ENCODE assay signal across 8 cellular contexts in the genomic region with DNA sequence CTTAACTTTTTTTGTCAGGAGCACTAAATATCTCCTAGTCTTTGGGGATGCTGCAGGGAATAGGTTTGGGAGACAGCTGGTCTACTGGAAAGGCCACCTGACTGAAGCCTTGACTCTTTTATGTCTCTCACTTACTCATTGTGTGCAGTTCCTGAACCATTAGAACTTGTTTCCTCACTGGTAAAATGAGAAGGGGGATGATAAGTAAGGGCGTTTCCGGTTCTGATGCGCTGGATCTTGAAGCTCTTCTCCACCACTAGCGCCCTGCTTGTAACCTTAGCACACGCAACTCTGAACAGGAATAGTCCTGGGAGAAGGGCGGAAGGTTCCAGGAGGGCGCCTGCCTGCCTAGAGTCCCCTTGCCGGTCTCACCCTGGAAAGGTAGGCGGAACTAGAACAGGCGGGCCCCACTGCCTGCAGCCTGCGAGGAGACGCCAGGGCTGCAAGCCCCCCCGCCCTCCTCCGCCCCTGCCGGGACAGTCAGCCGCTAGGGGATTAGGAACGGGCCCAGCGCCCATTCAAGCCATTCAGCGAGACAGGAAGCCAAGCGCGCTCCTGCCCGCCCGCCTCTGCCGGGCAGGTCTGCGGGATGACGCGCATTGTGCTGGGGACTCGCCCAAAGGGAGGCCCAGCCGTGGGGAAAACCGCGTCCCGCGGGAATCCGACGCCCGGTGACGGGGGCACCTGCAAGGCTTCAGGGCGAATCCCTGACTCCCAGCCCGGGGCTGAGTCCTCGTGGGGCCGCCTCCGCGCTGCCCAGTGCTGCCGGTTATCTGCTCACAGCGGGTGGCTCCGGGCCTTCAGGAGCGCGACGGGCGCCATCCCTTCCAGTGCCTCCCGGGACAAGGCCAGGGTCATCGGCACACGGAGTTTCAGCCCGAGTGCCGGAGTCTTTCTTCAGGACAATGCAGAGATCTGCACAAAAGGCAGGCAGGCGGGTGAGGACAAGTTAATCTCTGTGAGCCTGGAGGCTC. TPM values are rescaled to one million over a fixed set of nuclear protein-coding genes. Genes with fewer than 3 reads are reported as not detected.
A peak's percentile ranks its signal among the peaks of the same experiment; 100 is the strongest.
DNase-seq lines count a peak whose midpoint lies in the region; ATAC-seq, FAIRE-seq and TF ChIP-seq lines count a peak whose summit lies in the region.

No MANE protein-coding gene starts in this region.

- peak; percentile 76 for DNase-seq in HPDE6-E6E7 (ENCODE audit: extremely low spot score)
- peak; percentile 1 to 12 for DNase-seq in activated CD4-positive, alpha-beta T cell treated with anti-CD3 and anti-CD28 coated beads, Interleukin-2, amount 50 U/mL, for 4 hours
- peak; percentile 33 for DNase-seq in endothelial cell of umbilical vein (ENCODE audit: low read depth, low spot score)
- peak; percentile 16 for DNase-seq in midbrain (lab: John Stamatoyannopoulos, UW)
- peak; percentile 64 for DNase-seq in stimulated activated naive CD8-positive, alpha-beta T cell treated with anti-CD3 and anti-CD28 coated beads, Interleukin-15, Interleukin-2, amounts not matched to agents 100 U/mL and 50 U/mL, for 24 hours
- DNase-seq in NCI-H446 treated with DMSO at 0.1 percent for 48 hours (lab: John Stamatoyannopoulos, UW): no peak

- TF ChIP-seq POLR2A in endothelial cell of umbilical vein (IDR thresholded peaks at IDR 0.05; ENCODE audit: low read depth, low read length): no peak

- BruUV-seq in endothelial cell of umbilical vein (replicated peaks; lab: Mats Ljungman, UMichigan): no TSS peak

- no peak overlapping the region for H3K4me3 ChIP-seq in BLaER1 treated with 17β-estradiol and CSF1 and Interleukin-3, amounts not matched to agents 10 nM and 100 nM
- H3K4me3 ChIP-seq in endothelial cell of umbilical vein (replicated peaks in 1 of 3; ENCODE audit: insufficient read depth in 1 of 3, low read depth in 1 of 3, low read length in 3 of 3): peak overlapping the region in 1 of 3 experiments; percentile 9

- no peak for FAIRE-seq in endothelial cell of umbilical vein (lab: Jason Lieb, UNC)

- peaks cover 20 to 28% (median 22%) of the 10 kb centered on the region in 11 experiments; a peak in 21 of 22 replicates for H3K9me3 ChIP-seq in BLaER1 treated with 17β-estradiol and CSF1 and Interleukin-3, amounts not matched to agents 10 nM and 100 nM (replicated peaks in 1 of 11)
- H3K9me3 ChIP-seq in endothelial cell of umbilical vein (replicated peaks; ENCODE audit: control insufficient read depth, insufficient read depth, low read length): no peaks in the 10 kb centered on the region

- H3K9ac ChIP-seq in BLaER1 treated with 17β-estradiol and CSF1 and Interleukin-3, amounts not matched to agents 10 nM and 100 nM: no peak overlapping the region
- no peak overlapping the region for H3K9ac ChIP-seq in endothelial cell of umbilical vein (replicated peaks; ENCODE audit: extremely low read depth, insufficient read depth, low read length)

- peak overlapping the region; percentile 64 for H2AFZ ChIP-seq in endothelial cell of umbilical vein (ENCODE audit: low read depth, low read length)

- no peaks in the 10 kb centered on the region; a peak in 1 of 22 replicates for H4K20me1 ChIP-seq in BLaER1 treated with 17β-estradiol and CSF1 and Interleukin-3, amounts not matched to agents 10 nM and 100 nM
- H4K20me1 ChIP-seq in endothelial cell of umbilical vein (replicated peaks; ENCODE audit: control insufficient read depth, extremely low read depth, insufficient read depth, low read length): no peaks in the 10 kb centered on the region

- H3K27ac ChIP-seq in BLaER1 treated with 17β-estradiol and CSF1 and Interleukin-3, amounts not matched to agents 10 nM and 100 nM: no peak overlapping the region
- no peak overlapping the region for H3K27ac ChIP-seq in endothelial cell of umbilical vein (ENCODE audit: insufficient read depth, low read depth, low read length)

- H3K4me2 ChIP-seq in BLaER1 treated with 17β-estradiol and CSF1 and Interleukin-3, amounts not matched to agents 10 nM and 100 nM: peak overlapping the region in 7 of 11 experiments; percentile 12 to 46 (median 19); a peak in 8 of 22 replicates
- no peak overlapping the region for H3K4me2 ChIP-seq in endothelial cell of umbilical vein (ENCODE audit: insufficient read depth, low read length)

- H3K4me1 ChIP-seq in BLaER1 treated with 17β-estradiol and CSF1 and Interleukin-3, amounts not matched to agents 10 nM and 100 nM: peaks cover 0 to 4% (median 0%) of the 10 kb centered on the region in 10 experiments; a peak in 2 of 20 replicates
- H3K4me1 ChIP-seq in endothelial cell of umbilical vein (ENCODE audit: control insufficient read depth, extremely low read depth, insufficient read depth, low read length): peaks cover 4% of the 10 kb centered on the region

- CTCF ChIA-PET in endothelial cell of umbilical vein (lab: Charles Lee): no interaction called here

- ATAC-seq in stimulated activated naive CD8-positive, alpha-beta T cell treated with anti-CD3 and anti-CD28 coated beads, Interleukin-15, Interleukin-2, amounts not matched to agents 100 U/mL and 50 U/mL, for 24 hours: peak; percentile 58
- ATAC-seq in GM19035 (IDR thresholded peaks at IDR 0.05; ENCODE audit: unreplicated experiment): no peak

- TF ChIP-seq CTCF in endothelial cell of umbilical vein (IDR thresholded peaks at IDR 0.05; ENCODE audit: extremely low read depth in 1 of 2, insufficient read depth in 1 of 2, low read depth in 1 of 2, low read length in 2 of 2): peak in 1 of 2 donors; percentile 26

- H3K36me3 ChIP-seq in BLaER1 treated with 17β-estradiol and CSF1 and Interleukin-3, amounts not matched to agents 10 nM and 100 nM: no peaks in the 10 kb centered on the region
- no peaks in the 10 kb centered on the region for H3K36me3 ChIP-seq in endothelial cell of umbilical vein (ENCODE audit: control insufficient read depth in 2 of 2, extremely low read depth in 1 of 2, insufficient read depth in 2 of 2, low read length in 2 of 2)

- no peaks in the 10 kb centered on the region for H3K9me1 ChIP-seq in endothelial cell of umbilical vein (replicated peaks; ENCODE audit: control insufficient read depth, extremely low read depth, insufficient read depth, low read length)

- POLR2A ChIA-PET in endothelial cell of umbilical vein (lab: Charles Lee): no interaction called here

- peaks cover 0 to 10% (median 5%) of the 10 kb centered on the region in 11 experiments; a peak in 11 of 22 replicates for H3K27me3 ChIP-seq in BLaER1 treated with 17β-estradiol and CSF1 and Interleukin-3, amounts not matched to agents 10 nM and 100 nM
- H3K27me3 ChIP-seq in endothelial cell of umbilical vein (ENCODE audit: control insufficient read depth in 2 of 2, insufficient read depth in 2 of 2, low read length in 2 of 2): peaks cover 19 to 35% of the 10 kb centered on the region in 2 experiments

- dilution Hi-C loops in endothelial cell of umbilical vein (cut with MboI; ENCODE audit: extremely low pct_ligation_motif_present, low sequenced_read_pairs): no loop called here

- H3K79me2 ChIP-seq in endothelial cell of umbilical vein (ENCODE audit: control insufficient read depth, insufficient read depth, low read length): no peaks in the 10 kb centered on the region

- intact Hi-C loops in endothelial cell of umbilical vein (cut with micrococcal nuclease): loop anchor here (1.0 kb wide), 1 partner anchor 333 kb away; no protein-coding TSS in a partner anchor

TF ChIP-seq in endothelial cell of umbilical vein, 7 proteins besides CTCF, POLR2A, EP300 and RAD21:
- no peak for TF ChIP-seq POLR2AphosphoS5 (IDR thresholded peaks at IDR 0.05; ENCODE audit: insufficient read depth, low read depth, low read length)
- TF ChIP-seq GATA2 (IDR thresholded peaks at IDR 0.05; ENCODE audit: insufficient read depth, insufficient read length, low read depth, low read length): no peak
- TF ChIP-seq MAX (IDR thresholded peaks at IDR 0.05; ENCODE audit: insufficient read depth, insufficient read length): no peak
- peak; percentile 42 for TF ChIP-seq EZH2 (IDR thresholded peaks at IDR 0.05; ENCODE audit: borderline replicate concordance, low read depth, low read length, severe bottlenecking)
TF ChIP-seq in endothelial cell of umbilical vein: peak in this region for 1.

RNA-seq across cellular contexts. Expression of gene XPA, which starts 44.0 kb away (rescaled TPM):
- 18.5 and 21.1 TPM in 2 replicates for total RNA-seq in endothelial cell of umbilical vein
- 2.2 and 3.6 TPM in 2 replicates for polyA plus RNA-seq in endothelial cell of umbilical vein
- 5.9 and 6.7 TPM in 2 replicates for polyA plus RNA-seq in endothelial cell of umbilical vein (2011; cell fraction: cytosol; rRNA removed)
- polyA plus RNA-seq in endothelial cell of umbilical vein (2011; cell fraction: nucleus; rRNA removed): 6.2 and 9.6 TPM in 2 replicates
- polyA plus RNA-seq in endothelial cell of umbilical vein (2012): 14.0 and 15.6 TPM in 2 replicates
- polyA minus RNA-seq in endothelial cell of umbilical vein: 3.5 and 6.8 TPM in 2 replicates
- 1.7 TPM for polyA minus RNA-seq in endothelial cell of umbilical vein (2011; cell fraction: cytosol; rRNA and poly(A)+ RNA removed)
- 14.2 and 14.4 TPM in 2 replicates for polyA minus RNA-seq in endothelial cell of umbilical vein (2011; cell fraction: nucleus; rRNA and poly(A)+ RNA removed)
